Comparison of ENCODE assay signal across 24 cellular contexts in genomic region chrX:136272325-136272724, GRCh38. TPM values are rescaled to one million over a fixed set of nuclear protein-coding genes. Genes with fewer than 3 reads are reported as not detected.
DNase-seq lines count a peak whose midpoint lies in the region; ATAC-seq and TF ChIP-seq lines count a peak whose summit lies in the region.
"Had no signal": no experiment of that assay in that cellular context is flagged by ENCODE, and none has a peak within 500 bp of the region (broad histone marks: within the 10 kb centered on the region; RNA-seq: fewer than 3 reads in every experiment).

No MANE protein-coding gene starts in this region.

- H3K9me3 ChIP-seq in gastroesophageal sphincter = no peaks in the 10 kb centered on the region
- H3K9me3 ChIP-seq: right atrium auricular region, suprapubic skin had no signal

- H3K4me3 Mint-ChIP-seq in chondrocyte (ENCODE audit: unreplicated experiment) (no peak overlapping the region), osteocyte (ENCODE audit: unreplicated experiment) (no peak overlapping the region)
- H3K4me3 Mint-ChIP-seq: activated naive CD4-positive, alpha-beta T cell treated with anti-CD3 and anti-CD28 coated beads, Interleukin-2, amount 50 U/mL, for 24 hours; nephron progenitor cell had no signal

- H3K27me3 Mint-ChIP-seq in chondrocyte (ENCODE audit: low read depth) (no peaks in the 10 kb centered on the region), osteocyte (ENCODE audit: unreplicated experiment) (no peaks in the 10 kb centered on the region)

- no peak for TF ChIP-seq EP300 in gastroesophageal sphincter (IDR thresholded peaks at IDR 0.05)

- H3K4me1 ChIP-seq in gastroesophageal sphincter = no peaks in the 10 kb centered on the region
- H3K4me1 ChIP-seq: right atrium auricular region, suprapubic skin had no signal

- no peaks in the 10 kb centered on the region for H3K36me3 Mint-ChIP-seq in chondrocyte (ENCODE audit: low read depth)
- H3K36me3 Mint-ChIP-seq in osteocyte (ENCODE audit: unreplicated experiment) = no peaks in the 10 kb centered on the region
- H3K36me3 Mint-ChIP-seq: activated naive CD4-positive, alpha-beta T cell treated with anti-CD3 and anti-CD28 coated beads, Interleukin-2, amount 50 U/mL, for 24 hours had no signal

- H3K4me3 ChIP-seq in gastroesophageal sphincter = no peak overlapping the region
- H3K4me3 ChIP-seq: right atrium auricular region, suprapubic skin had no signal

- H3K27me3 ChIP-seq in gastroesophageal sphincter = no peaks in the 10 kb centered on the region
- H3K27me3 ChIP-seq: right atrium auricular region, suprapubic skin had no signal

- peak; percentile 25 for DNase-seq in DMS 273 (lab: John Stamatoyannopoulos, UW; ENCODE audit: unreplicated experiment)
- no peak for DNase-seq in DMS 273 treated with DMSO at 0.1 percent for 48 hours (lab: John Stamatoyannopoulos, UW)
- DNase-seq in M059J (ENCODE audit: low read depth) = peak; percentile 58
- DNase-seq in chondrocyte (ENCODE audit: low spot score) = no peak
- DNase-seq in osteocyte (ENCODE audit: extremely low spot score, unreplicated experiment) = no peak
- DNase-seq in NCI-H2196 (lab: John Stamatoyannopoulos, UW; ENCODE audit: unreplicated experiment) = no peak
- DNase-seq: 8988T; activated CD8-positive, alpha-beta memory T cell treated with anti-CD3 and anti-CD28 coated beads, Interleukin-2, amount 50 U/mL, for 48 hours; effector CD8-positive, alpha-beta T cell; HCEC 1CT; mammary epithelial cell; NCI-H1694 treated with DMSO at 0.1 percent for 48 hours; NCI-H510A treated with DMSO at 0.1 percent for 48 hours; nephron progenitor cell; stimulated activated CD4-positive, alpha-beta T cell treated with anti-CD3 and anti-CD28 coated beads, Interleukin-1b, Interleukin-23, amount 100 ng/mL, for 48 hours; T-helper 1 cell had no signal

- no peaks in the 10 kb centered on the region for H3K36me3 ChIP-seq in gastroesophageal sphincter
- H3K36me3 ChIP-seq: right atrium auricular region, suprapubic skin had no signal

- no peak for ATAC-seq in HG03039 (IDR thresholded peaks at IDR 0.05; ENCODE audit: unreplicated experiment)
- no peak for ATAC-seq in gastroesophageal sphincter
- ATAC-seq: activated CD4-positive, CD25-positive, alpha-beta regulatory T cell treated with anti-CD3 and anti-CD28 coated beads, Interleukin-2, amount 50 U/mL, for 24 hours had no signal

- no CpG with 5 or more reads among the region's 1 CpG for WGBS in gastroesophageal sphincter (ENCODE audit: low coverage in 1 of 2), 2 donors

- no peak for TF ChIP-seq POLR2A in gastroesophageal sphincter (IDR thresholded peaks at IDR 0.05)

- no peak overlapping the region for H3K27ac Mint-ChIP-seq in chondrocyte (ENCODE audit: unreplicated experiment)
- no peak overlapping the region for H3K27ac Mint-ChIP-seq in osteocyte (ENCODE audit: unreplicated experiment)
- H3K27ac Mint-ChIP-seq: activated naive CD4-positive, alpha-beta T cell treated with anti-CD3 and anti-CD28 coated beads, Interleukin-2, amount 50 U/mL, for 24 hours; nephron progenitor cell had no signal

- TF ChIP-seq CTCF in chondrocyte (IDR thresholded peaks at IDR 0.05) (peak; percentile 48), osteocyte (IDR thresholded peaks at IDR 0.05) (peak; percentile 9), gastroesophageal sphincter (IDR thresholded peaks at IDR 0.05) (no peak)

- H3K4me1 Mint-ChIP-seq in chondrocyte (ENCODE audit: low read depth) (no peaks in the 10 kb centered on the region), osteocyte (ENCODE audit: unreplicated experiment) (no peaks in the 10 kb centered on the region)
- H3K4me1 Mint-ChIP-seq: activated naive CD4-positive, alpha-beta T cell treated with anti-CD3 and anti-CD28 coated beads, Interleukin-2, amount 50 U/mL, for 24 hours; nephron progenitor cell had no signal

- H3K27ac ChIP-seq in gastroesophageal sphincter = no peak overlapping the region
- H3K27ac ChIP-seq: KMS-11, right atrium auricular region, suprapubic skin had no signal

- no peaks in the 10 kb centered on the region for H3K9me3 Mint-ChIP-seq in chondrocyte (ENCODE audit: low read depth)
- H3K9me3 Mint-ChIP-seq in osteocyte (ENCODE audit: unreplicated experiment) = no peaks in the 10 kb centered on the region
- H3K9me3 Mint-ChIP-seq: activated naive CD4-positive, alpha-beta T cell treated with anti-CD3 and anti-CD28 coated beads, Interleukin-2, amount 50 U/mL, for 24 hours had no signal

RNA-seq across cellular contexts. Expression of gene MAP7D3, which starts 21.1 kb away (rescaled TPM):
- total RNA-seq in M059J (2014; rRNA removed; shearing (Covaris generic)) = 28.1 and 38.8 TPM in 2 replicates
- total RNA-seq in chondrocyte (48.2 to 52.7 TPM (median 50.8 TPM) in 3 replicates), osteocyte (84.7 and 87.4 TPM in 2 replicates), gastroesophageal sphincter (10 to 100 TPM; 17.1 to 30.5 (median 23.0) TPM)

RNA-seq across cellular contexts. Expression of gene ADGRG4, which starts 28.4 kb away (rescaled TPM):
- 0.02 TPM in 1 of 2 replicates, not detected in the other for total RNA-seq in M059J (2014; rRNA removed; shearing (Covaris generic))
- total RNA-seq in chondrocyte = 0.24 to 0.36 TPM (median 0.30 TPM) in 3 replicates
- 0.13 and 0.16 TPM in 2 replicates for total RNA-seq in osteocyte
- total RNA-seq in gastroesophageal sphincter = 1 to 10 TPM in 1 of 4 donors, under 1 TPM in 2, not detected in 1; 0.04 to 3.2 (median 0.16) TPM
- total RNA-seq: right atrium auricular region, RPMI7951, suprapubic skin had no signal

Comparison
In these comparisons a context has a peak if more than half of its experiments do, and no peak if none do; other contexts are left out.
1. DNase-seq: peak in DMS 273 (single experiment) and M059J (single experiment); none in DMS 273 treated with DMSO at 0.1 percent for 48 hours (single experiment), chondrocyte (single experiment), osteocyte (single experiment) and NCI-H2196 (single experiment).
2. CTCF ChIP-seq: peak in chondrocyte (single experiment) and osteocyte (single experiment); none in gastroesophageal sphincter (0 of 4).